ENCODE assay signal across 16 cellular contexts in genomic region chr1:155454096-155454495, GRCh38.
DNase-seq lines count a peak whose midpoint lies in the region; ATAC-seq, FAIRE-seq and TF ChIP-seq lines count a peak whose summit lies in the region.
"Had no signal": no experiment of that assay in that cellular context is flagged by ENCODE, and none has a peak within 500 bp of the region (broad histone marks: within the 10 kb centered on the region; RNA-seq: fewer than 3 reads in every experiment).

No MANE protein-coding gene starts in this region.

- intact Hi-C loops in prostate gland (cut with DNase I): no loop called here
- intact Hi-C loops in uterus (cut with DNase I; ENCODE audit: low total_unique reads): no loop called here

- no peak overlapping the region for H3K4me3 ChIP-seq in cardiac fibroblast (replicated peaks in 1 of 2; ENCODE audit: low read depth in 2 of 2, low read length in 2 of 2)
- no peak overlapping the region for H3K4me3 ChIP-seq in prostate gland
- no peak overlapping the region for H3K4me3 ChIP-seq in uterus
- H3K4me3 ChIP-seq: SK-N-MC had no signal

- no peak for ATAC-seq in GM18502 (IDR thresholded peaks at IDR 0.05; ENCODE audit: poor library complexity, unreplicated experiment)
- ATAC-seq: CD8-positive, alpha-beta T cell; HCT116 had no signal

- TF ChIP-seq POLR2A in prostate gland (IDR thresholded peaks at IDR 0.05) (no peak), uterus (IDR thresholded peaks at IDR 0.05) (no peak)

- no peak for TF ChIP-seq CTCF in D721Med (IDR thresholded peaks at IDR 0.05; ENCODE audit: insufficient read depth, missing control alignments)
- no peak for TF ChIP-seq CTCF in cardiac fibroblast (IDR thresholded peaks at IDR 0.05; ENCODE audit: low read depth, low read length)
- no peak for TF ChIP-seq CTCF in prostate gland (IDR thresholded peaks at IDR 0.05)
- no peak for TF ChIP-seq CTCF in uterus (IDR thresholded peaks at IDR 0.05)

- FAIRE-seq in D721Med (lab: Jason Lieb, UNC): peak; percentile 68

- WGBS in prostate gland: 94% methylated on average over 1 of the region's 1 CpG

- H3K27me3 ChIP-seq in prostate gland (replicated peaks; ENCODE audit: insufficient read depth) (no peaks in the 10 kb centered on the region), uterus (no peaks in the 10 kb centered on the region)

- H3K9me3 ChIP-seq in prostate gland: no peaks in the 10 kb centered on the region
- H3K9me3 ChIP-seq in uterus: no peaks in the 10 kb centered on the region

- H3K36me3 ChIP-seq in prostate gland (no peaks in the 10 kb centered on the region), uterus (no peaks in the 10 kb centered on the region)

- H3K4me1 ChIP-seq in prostate gland (replicated peaks) (no peaks in the 10 kb centered on the region), uterus (no peaks in the 10 kb centered on the region)

- H3K27ac ChIP-seq in prostate gland (no peak overlapping the region), uterus (no peak overlapping the region)
- H3K27ac ChIP-seq: SK-N-MC had no signal

- DNase-seq in D721Med (ENCODE audit: insufficient read length, low spot score): no peak
- peak; percentile 94 for DNase-seq in NCI-H226
- DNase-seq in cardiac fibroblast (ENCODE audit: low read depth in 2 of 2): peak; percentile 18 to 58
- DNase-seq in iris pigment epithelial cell (ENCODE audit: low read depth): peak; percentile 89
- DNase-seq in prostate gland (ENCODE audit: low spot score): no peak
- no peak for DNase-seq in uterus
- DNase-seq in DMS53 treated with DMSO at 0.1 percent for 48 hours (lab: John Stamatoyannopoulos, UW; ENCODE audit: unreplicated experiment): no peak
- DNase-seq: ACHN; CD8-positive, alpha-beta T cell; DMS 273 treated with DMSO at 0.1 percent for 48 hours; NCI-H1694 treated with DMSO at 0.1 percent for 48 hours; NCI-H446 treated with DMSO at 0.1 percent for 48 hours; NCI-H774 had no signal

Comparison
In these comparisons a context has a peak if more than half of its experiments do, and no peak if none do; other contexts are left out.
1. DNase-seq: peak in NCI-H226 (single experiment), cardiac fibroblast (2 of 2) and iris pigment epithelial cell (single experiment); none in D721Med (single experiment), prostate gland (single experiment), uterus (0 of 2) and DMS53 treated with DMSO at 0.1 percent for 48 hours (single experiment).